Comparison of ENCODE assay signal across 1 cellular context in the genomic region with DNA sequence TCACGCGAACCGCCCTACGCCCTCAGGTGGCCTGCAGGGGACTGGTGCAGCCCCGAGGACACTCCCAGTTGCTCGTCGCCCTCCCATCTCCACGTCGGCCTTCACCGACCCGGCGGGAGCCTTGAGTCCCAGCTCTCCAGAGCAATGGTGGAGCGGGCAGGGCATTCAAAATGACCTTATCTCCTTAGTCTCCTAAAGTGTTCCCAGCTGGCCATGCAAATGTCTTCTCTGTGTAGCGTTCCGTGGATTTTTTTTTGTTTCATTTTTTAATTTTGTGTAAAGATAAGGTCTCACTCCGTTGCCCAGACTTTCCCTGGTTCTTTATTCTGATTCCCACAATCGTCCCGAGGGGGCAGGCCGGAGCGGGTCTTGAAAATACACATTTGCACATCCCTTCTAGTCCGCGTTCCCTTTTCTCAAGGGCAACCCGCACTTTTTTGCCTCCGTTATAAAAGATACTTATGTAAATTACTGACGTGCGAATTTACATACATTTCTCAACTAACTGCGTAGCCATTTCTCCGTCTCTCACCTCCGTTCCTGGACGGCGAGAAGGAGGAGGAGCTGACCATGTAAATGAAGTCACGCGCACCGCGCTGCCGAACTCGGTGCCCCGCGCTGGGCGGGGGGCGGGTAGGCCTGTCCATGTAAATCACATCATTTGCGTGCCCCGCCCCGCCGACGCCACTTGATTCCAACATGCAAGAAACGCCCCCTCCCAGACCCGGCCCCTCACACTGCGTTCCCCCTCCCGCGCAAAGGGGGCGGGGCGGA.
A peak's percentile ranks its signal among the peaks of the same experiment; 100 is the strongest.
TF ChIP-seq lines count a peak whose summit lies in the region.

No MANE protein-coding gene starts in this region.

TF ChIP-seq in K562, 482 proteins besides CTCF, POLR2A, EP300 and RAD21 (continued from another document and continues in another):
- TF ChIP-seq, protein P1, sequence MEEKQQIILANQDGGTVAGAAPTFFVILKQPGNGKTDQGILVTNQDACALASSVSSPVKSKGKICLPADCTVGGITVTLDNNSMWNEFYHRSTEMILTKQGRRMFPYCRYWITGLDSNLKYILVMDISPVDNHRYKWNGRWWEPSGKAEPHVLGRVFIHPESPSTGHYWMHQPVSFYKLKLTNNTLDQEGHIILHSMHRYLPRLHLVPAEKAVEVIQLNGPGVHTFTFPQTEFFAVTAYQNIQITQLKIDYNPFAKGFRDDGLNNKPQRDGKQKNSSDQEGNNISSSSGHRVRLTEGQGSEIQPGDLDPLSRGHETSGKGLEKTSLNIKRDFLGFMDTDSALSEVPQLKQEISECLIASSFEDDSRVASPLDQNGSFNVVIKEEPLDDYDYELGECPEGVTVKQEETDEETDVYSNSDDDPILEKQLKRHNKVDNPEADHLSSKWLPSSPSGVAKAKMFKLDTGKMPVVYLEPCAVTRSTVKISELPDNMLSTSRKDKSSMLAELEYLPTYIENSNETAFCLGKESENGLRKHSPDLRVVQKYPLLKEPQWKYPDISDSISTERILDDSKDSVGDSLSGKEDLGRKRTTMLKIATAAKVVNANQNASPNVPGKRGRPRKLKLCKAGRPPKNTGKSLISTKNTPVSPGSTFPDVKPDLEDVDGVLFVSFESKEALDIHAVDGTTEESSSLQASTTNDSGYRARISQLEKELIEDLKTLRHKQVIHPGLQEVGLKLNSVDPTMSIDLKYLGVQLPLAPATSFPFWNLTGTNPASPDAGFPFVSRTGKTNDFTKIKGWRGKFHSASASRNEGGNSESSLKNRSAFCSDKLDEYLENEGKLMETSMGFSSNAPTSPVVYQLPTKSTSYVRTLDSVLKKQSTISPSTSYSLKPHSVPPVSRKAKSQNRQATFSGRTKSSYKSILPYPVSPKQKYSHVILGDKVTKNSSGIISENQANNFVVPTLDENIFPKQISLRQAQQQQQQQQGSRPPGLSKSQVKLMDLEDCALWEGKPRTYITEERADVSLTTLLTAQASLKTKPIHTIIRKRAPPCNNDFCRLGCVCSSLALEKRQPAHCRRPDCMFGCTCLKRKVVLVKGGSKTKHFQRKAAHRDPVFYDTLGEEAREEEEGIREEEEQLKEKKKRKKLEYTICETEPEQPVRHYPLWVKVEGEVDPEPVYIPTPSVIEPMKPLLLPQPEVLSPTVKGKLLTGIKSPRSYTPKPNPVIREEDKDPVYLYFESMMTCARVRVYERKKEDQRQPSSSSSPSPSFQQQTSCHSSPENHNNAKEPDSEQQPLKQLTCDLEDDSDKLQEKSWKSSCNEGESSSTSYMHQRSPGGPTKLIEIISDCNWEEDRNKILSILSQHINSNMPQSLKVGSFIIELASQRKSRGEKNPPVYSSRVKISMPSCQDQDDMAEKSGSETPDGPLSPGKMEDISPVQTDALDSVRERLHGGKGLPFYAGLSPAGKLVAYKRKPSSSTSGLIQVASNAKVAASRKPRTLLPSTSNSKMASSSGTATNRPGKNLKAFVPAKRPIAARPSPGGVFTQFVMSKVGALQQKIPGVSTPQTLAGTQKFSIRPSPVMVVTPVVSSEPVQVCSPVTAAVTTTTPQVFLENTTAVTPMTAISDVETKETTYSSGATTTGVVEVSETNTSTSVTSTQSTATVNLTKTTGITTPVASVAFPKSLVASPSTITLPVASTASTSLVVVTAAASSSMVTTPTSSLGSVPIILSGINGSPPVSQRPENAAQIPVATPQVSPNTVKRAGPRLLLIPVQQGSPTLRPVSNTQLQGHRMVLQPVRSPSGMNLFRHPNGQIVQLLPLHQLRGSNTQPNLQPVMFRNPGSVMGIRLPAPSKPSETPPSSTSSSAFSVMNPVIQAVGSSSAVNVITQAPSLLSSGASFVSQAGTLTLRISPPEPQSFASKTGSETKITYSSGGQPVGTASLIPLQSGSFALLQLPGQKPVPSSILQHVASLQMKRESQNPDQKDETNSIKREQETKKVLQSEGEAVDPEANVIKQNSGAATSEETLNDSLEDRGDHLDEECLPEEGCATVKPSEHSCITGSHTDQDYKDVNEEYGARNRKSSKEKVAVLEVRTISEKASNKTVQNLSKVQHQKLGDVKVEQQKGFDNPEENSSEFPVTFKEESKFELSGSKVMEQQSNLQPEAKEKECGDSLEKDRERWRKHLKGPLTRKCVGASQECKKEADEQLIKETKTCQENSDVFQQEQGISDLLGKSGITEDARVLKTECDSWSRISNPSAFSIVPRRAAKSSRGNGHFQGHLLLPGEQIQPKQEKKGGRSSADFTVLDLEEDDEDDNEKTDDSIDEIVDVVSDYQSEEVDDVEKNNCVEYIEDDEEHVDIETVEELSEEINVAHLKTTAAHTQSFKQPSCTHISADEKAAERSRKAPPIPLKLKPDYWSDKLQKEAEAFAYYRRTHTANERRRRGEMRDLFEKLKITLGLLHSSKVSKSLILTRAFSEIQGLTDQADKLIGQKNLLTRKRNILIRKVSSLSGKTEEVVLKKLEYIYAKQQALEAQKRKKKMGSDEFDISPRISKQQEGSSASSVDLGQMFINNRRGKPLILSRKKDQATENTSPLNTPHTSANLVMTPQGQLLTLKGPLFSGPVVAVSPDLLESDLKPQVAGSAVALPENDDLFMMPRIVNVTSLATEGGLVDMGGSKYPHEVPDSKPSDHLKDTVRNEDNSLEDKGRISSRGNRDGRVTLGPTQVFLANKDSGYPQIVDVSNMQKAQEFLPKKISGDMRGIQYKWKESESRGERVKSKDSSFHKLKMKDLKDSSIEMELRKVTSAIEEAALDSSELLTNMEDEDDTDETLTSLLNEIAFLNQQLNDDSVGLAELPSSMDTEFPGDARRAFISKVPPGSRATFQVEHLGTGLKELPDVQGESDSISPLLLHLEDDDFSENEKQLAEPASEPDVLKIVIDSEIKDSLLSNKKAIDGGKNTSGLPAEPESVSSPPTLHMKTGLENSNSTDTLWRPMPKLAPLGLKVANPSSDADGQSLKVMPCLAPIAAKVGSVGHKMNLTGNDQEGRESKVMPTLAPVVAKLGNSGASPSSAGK (IDR thresholded peaks at IDR 0.05): no peak
- TF ChIP-seq, protein P2, sequence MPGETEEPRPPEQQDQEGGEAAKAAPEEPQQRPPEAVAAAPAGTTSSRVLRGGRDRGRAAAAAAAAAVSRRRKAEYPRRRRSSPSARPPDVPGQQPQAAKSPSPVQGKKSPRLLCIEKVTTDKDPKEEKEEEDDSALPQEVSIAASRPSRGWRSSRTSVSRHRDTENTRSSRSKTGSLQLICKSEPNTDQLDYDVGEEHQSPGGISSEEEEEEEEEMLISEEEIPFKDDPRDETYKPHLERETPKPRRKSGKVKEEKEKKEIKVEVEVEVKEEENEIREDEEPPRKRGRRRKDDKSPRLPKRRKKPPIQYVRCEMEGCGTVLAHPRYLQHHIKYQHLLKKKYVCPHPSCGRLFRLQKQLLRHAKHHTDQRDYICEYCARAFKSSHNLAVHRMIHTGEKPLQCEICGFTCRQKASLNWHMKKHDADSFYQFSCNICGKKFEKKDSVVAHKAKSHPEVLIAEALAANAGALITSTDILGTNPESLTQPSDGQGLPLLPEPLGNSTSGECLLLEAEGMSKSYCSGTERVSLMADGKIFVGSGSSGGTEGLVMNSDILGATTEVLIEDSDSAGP (CRISPR knock-in tag; IDR thresholded peaks at IDR 0.05): no peak
- TF ChIP-seq HDAC3 (IDR thresholded peaks at IDR 0.05; ENCODE audit: borderline replicate concordance, partially characterized antibody) (no peak), ZC3H4 (CRISPR knock-in tag; IDR thresholded peaks at IDR 0.05; ENCODE audit: borderline replicate concordance) (no peak; the same call in 1 of the 2 replicates), ZNF507 (tag; conservative IDR thresholded peaks at IDR 0.05) (no peak), DIDO1 (tag; IDR thresholded peaks at IDR 0.05; ENCODE audit: low read depth) (no peak), MYBL2 (IDR thresholded peaks at IDR 0.05; ENCODE audit: low read depth) (no peak), MYBL2 (CRISPR knock-in tag; IDR thresholded peaks at IDR 0.05; ENCODE audit: borderline replicate concordance) (no peak), CGGBP1 (CRISPR knock-in tag; IDR thresholded peaks at IDR 0.05) (no peak), ZNF239 (CRISPR knock-in tag; IDR thresholded peaks at IDR 0.05) (no peak), KLF13 (tag; IDR thresholded peaks at IDR 0.05; ENCODE audit: borderline replicate concordance, low read depth) (peak; percentile 82; the same call in 1 of the 2 replicates), TCF7 (IDR thresholded peaks at IDR 0.05; ENCODE audit: borderline replicate concordance) (no peak), SMARCE1 (IDR thresholded peaks at IDR 0.05) (0 out of 2 replicates have a peak, but pooled peaks have one; percentile 73), ZNF639 (CRISPR knock-in tag; conservative IDR thresholded peaks at IDR 0.05 in 1 of 2, IDR thresholded peaks at IDR 0.05 in 1 of 2) (no peak), KLF1 (tag; IDR thresholded peaks at IDR 0.05) (no peak), TBP (optimal IDR thresholded peaks at IDR 0.05; ENCODE audit: low read depth, low read length) (peak; percentile 71), ZNF79 (CRISPR knock-in tag; IDR thresholded peaks at IDR 0.05; ENCODE audit: low read depth) (peak; percentile 33; the same call in 1 of the 2 replicates), PRPF4 (IDR thresholded peaks at IDR 0.05; ENCODE audit: insufficient read depth, low read depth, low read length, poor library complexity, severe bottlenecking) (no peak), MTF1 (CRISPR knock-in tag; IDR thresholded peaks at IDR 0.05; ENCODE audit: borderline replicate concordance) (no peak), ZNF134 (CRISPR knock-in tag; conservative IDR thresholded peaks at IDR 0.05) (no peak), SAP30 (IDR thresholded peaks at IDR 0.05; ENCODE audit: borderline replicate concordance, insufficient read depth, low read depth, low read length, poor library complexity, severe bottlenecking) (no peak), ZSCAN32 (CRISPR knock-in tag; IDR thresholded peaks at IDR 0.05) (no peak), ZKSCAN8 (CRISPR knock-in tag; IDR thresholded peaks at IDR 0.05) (no peak), MYC (IDR thresholded peaks at IDR 0.05; ENCODE audit: low read depth, low read length) (no peak; the same call in none of the 2 replicates), MYC (CRISPR knock-in tag; IDR thresholded peaks at IDR 0.05; ENCODE audit: borderline replicate concordance, low read depth) (no peak), TFAP4 (CRISPR knock-in tag; IDR thresholded peaks at IDR 0.05; ENCODE audit: borderline replicate concordance) (peak; percentile 61; the same call in 1 of the 2 replicates)
- TF ChIP-seq, protein P3, sequence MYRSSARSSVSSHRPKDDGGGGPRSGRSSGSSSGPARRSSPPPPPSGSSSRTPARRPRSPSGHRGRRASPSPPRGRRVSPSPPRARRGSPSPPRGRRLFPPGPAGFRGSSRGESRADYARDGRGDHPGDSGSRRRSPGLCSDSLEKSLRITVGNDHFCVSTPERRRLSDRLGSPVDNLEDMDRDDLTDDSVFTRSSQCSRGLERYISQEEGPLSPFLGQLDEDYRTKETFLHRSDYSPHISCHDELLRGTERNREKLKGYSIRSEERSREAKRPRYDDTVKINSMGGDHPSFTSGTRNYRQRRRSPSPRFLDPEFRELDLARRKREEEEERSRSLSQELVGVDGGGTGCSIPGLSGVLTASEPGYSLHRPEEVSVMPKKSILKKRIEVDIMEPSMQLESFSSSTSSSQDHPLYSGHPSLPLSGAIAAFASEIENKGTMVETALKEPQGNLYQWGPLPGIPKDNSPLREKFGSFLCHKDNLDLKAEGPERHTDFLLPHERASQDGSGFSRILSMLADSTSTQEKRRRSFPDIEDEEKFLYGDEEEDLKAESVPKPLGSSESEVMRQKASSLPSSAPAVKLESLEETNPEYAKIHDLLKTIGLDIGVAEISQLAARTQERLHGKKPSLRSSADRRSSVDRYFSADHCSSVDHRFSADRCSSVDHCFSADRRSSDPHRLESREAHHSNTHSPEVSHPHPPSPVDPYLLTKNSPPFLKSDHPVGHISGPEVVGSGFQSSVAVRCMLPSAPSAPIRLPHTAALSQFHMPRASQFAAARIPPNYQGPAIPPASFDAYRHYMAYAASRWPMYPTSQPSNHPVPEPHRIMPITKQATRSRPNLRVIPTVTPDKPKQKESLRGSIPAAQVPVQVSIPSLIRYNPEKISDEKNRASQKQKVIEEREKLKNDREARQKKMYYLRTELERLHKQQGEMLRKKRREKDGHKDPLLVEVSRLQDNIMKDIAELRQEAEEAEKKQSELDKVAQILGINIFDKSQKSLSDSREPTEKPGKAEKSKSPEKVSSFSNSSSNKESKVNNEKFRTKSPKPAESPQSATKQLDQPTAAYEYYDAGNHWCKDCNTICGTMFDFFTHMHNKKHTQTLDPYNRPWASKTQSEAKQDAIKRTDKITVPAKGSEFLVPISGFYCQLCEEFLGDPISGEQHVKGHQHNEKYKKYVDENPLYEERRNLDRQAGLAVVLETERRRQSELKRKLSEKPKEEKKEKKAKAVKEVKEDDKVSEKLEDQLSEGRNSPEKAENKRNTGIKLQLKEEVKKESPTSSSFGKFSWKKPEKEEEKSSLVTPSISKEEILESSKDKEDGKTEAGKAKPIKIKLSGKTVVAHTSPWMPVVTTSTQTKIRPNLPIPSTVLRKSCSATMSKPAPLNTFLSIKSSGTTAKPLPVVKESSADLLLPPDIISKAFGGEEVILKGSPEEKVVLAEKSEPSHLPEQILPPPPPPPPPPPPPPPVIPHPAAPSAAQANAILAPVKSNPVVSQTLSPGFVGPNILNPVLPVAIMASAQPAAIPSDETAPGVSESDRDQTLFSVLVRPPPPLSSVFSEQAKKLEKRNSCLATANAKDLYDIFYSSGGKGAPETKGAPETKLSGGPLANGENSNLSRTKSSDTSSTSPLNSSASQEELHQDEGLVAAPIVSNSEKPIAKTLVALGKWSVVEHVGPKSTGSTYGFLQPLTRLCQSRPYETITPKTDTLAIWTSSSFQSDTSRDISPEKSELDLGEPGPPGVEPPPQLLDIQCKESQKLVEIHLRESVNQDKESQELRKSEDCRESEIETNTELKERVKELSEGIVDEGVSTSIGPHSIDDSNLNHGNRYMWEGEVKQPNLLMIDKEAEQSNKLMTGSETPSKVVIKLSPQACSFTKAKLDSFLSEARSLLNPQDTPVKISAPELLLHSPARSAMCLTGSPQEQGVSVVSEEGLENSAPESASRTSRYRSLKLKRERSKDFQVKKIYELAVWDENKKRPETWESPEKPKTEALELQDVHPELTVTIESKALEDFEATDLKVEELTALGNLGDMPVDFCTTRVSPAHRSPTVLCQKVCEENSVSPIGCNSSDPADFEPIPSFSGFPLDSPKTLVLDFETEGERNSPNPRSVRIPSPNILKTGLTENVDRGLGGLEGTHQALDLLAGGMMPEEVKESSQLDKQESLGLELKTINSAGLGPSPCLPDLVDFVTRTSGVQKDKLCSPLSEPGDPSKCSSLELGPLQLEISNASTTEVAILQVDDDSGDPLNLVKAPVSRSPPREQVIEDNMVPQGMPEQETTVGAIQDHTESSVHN (IDR thresholded peaks at IDR 0.05; ENCODE audit: borderline replicate concordance in 1 of 2, low read depth in 1 of 2): no peak
